ENCODE assay signal across 1 cellular context in genomic region chr9:133861692-133862091, GRCh38.
TF ChIP-seq lines count a peak whose summit lies in the region.

No MANE protein-coding gene starts in this region.

TF ChIP-seq in neural cell, 6 proteins besides CTCF, POLR2A, EP300 and RAD21 (continued from another document):
- no peak for TF ChIP-seq POLR2AphosphoS5 (IDR thresholded peaks at IDR 0.05)
